ENCODE assay signal across 15 cellular contexts in the genomic region with DNA sequence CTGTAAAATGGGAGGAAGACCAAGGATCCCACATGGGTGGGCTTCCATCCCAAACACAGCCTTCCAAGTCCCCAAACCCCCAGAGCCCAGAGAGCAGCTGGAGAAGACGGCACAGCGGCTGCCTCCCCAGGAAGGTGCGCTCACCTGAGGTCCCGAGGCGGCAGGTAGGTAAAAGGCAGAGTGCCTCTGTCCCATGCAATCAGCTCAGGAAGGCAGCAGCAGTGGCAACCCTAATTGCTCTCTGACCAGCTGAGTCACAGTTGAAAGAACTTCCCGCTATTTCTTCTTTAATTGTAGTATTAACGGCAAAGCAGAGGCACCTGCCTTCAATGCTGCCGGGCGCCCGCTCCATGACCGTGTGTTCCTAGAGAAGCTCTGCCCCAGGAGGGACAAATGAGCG.
DNase-seq lines count a peak whose midpoint lies in the region; TF ChIP-seq lines count a peak whose summit lies in the region.
"Had no signal": no experiment of that assay in that cellular context is flagged by ENCODE, and none has a peak within 500 bp of the region (broad histone marks: within the 10 kb centered on the region; RNA-seq: fewer than 3 reads in every experiment).

No MANE protein-coding gene starts in this region.

- H3K27me3 Mint-ChIP-seq in chondrocyte (ENCODE audit: low read depth): no peaks in the 10 kb centered on the region
- H3K27me3 Mint-ChIP-seq in CD14-positive monocyte (ENCODE audit: low read depth in 3 of 3): peaks cover 2 to 8% (median 4%) of the 10 kb centered on the region in 3 donors
- H3K27me3 Mint-ChIP-seq: B cell had no signal

- TF ChIP-seq CTCF in chondrocyte (IDR thresholded peaks at IDR 0.05): no peak
- no peak for TF ChIP-seq CTCF in OCI-LY7 (conservative IDR thresholded peaks at IDR 0.05; ENCODE audit: low read length)
- no peak for TF ChIP-seq CTCF in CD14-positive monocyte (IDR thresholded peaks at IDR 0.05)

- H3K9me3 Mint-ChIP-seq in chondrocyte (ENCODE audit: low read depth): peaks cover 2% of the 10 kb centered on the region
- peaks cover 0 to 4% (median 0%) of the 10 kb centered on the region in 7 donors for H3K9me3 Mint-ChIP-seq in CD14-positive monocyte
- H3K9me3 Mint-ChIP-seq: CD8-positive, alpha-beta memory T cell; H9 had no signal

- no peaks in the 10 kb centered on the region for H3K36me3 ChIP-seq in OCI-LY7 (ENCODE audit: insufficient read depth, low read length)
- H3K36me3 ChIP-seq: BLaER1 treated with 17β-estradiol and CSF1 and Interleukin-3, amounts not matched to agents 10 nM and 100 nM had no signal

- H3K4me1 Mint-ChIP-seq in chondrocyte (ENCODE audit: low read depth) (peaks cover 7% of the 10 kb centered on the region), CD14-positive monocyte (no peaks in the 10 kb centered on the region)
- H3K4me1 Mint-ChIP-seq: B cell; CD4-positive, CD25-positive, alpha-beta regulatory T cell; CD8-positive, alpha-beta memory T cell; IgD-negative memory B cell had no signal

- intact Hi-C loops in posterior vena cava (cut with DNase I) (no loop called here), OCI-LY7 (cut with micrococcal nuclease; ENCODE audit: unreplicated experiment) (no loop called here), CD14-positive monocyte (cut with micrococcal nuclease) (no loop called here)

- no peak overlapping the region for H3K27ac ChIP-seq in OCI-LY7 (ENCODE audit: low read depth, low read length, poor library complexity, severe bottlenecking)
- H3K27ac ChIP-seq: BLaER1 treated with 17β-estradiol and CSF1 and Interleukin-3, amounts not matched to agents 10 nM and 100 nM had no signal

- DNase-seq in D341Med (ENCODE audit: low spot score): peak; percentile 18
- peak; percentile 67 for DNase-seq in chondrocyte (ENCODE audit: low spot score)
- DNase-seq in islet precursor cell: peak; percentile 59
- peak; percentile 45 for DNase-seq in posterior vena cava (ENCODE audit: low spot score)
- no peak for DNase-seq in OCI-LY7 (ENCODE audit: low spot score)
- DNase-seq in CD14-positive monocyte (ENCODE audit: low spot score): no peak
- DNase-seq in medulla oblongata (ENCODE audit: extremely low spot score): no peak
- DNase-seq: CD4-positive, CD25-positive, alpha-beta regulatory T cell; CD8-positive, alpha-beta memory T cell; COR-L47; GOT3; H9 had no signal

- no peak overlapping the region for H2AFZ ChIP-seq in OCI-LY7 (ENCODE audit: low read length)

- no peaks in the 10 kb centered on the region for H3K79me2 ChIP-seq in OCI-LY7 (ENCODE audit: insufficient read depth, low read depth, low read length)

- no peak overlapping the region for H3K27ac Mint-ChIP-seq in chondrocyte (ENCODE audit: unreplicated experiment)
- H3K27ac Mint-ChIP-seq in CD14-positive monocyte: no peak overlapping the region
- H3K27ac Mint-ChIP-seq: B cell; CD8-positive, alpha-beta memory T cell had no signal

- BruUV-seq in OCI-LY7 (replicated peaks; lab: Mats Ljungman, UMichigan): no TSS peak

- no peak overlapping the region for H3K4me3 Mint-ChIP-seq in chondrocyte (ENCODE audit: unreplicated experiment)
- H3K4me3 Mint-ChIP-seq in CD14-positive monocyte: no peak overlapping the region
- H3K4me3 Mint-ChIP-seq: B cell; CD4-positive, CD25-positive, alpha-beta regulatory T cell; CD8-positive, alpha-beta memory T cell; H9; IgD-negative memory B cell had no signal

- CTCF ChIA-PET in OCI-LY7 (lab: Charles Lee; ENCODE audit: unreplicated experiment): no interaction called here

- no peak overlapping the region for H3K4me3 ChIP-seq in OCI-LY7 (ENCODE audit: low read depth, low read length, poor library complexity, severe bottlenecking)
- H3K4me3 ChIP-seq: BLaER1 treated with 17β-estradiol and CSF1 and Interleukin-3, amounts not matched to agents 10 nM and 100 nM had no signal

- H3K9me3 ChIP-seq in OCI-LY7 (ENCODE audit: low read length): no peaks in the 10 kb centered on the region
- H3K9me3 ChIP-seq: BLaER1 treated with 17β-estradiol and CSF1 and Interleukin-3, amounts not matched to agents 10 nM and 100 nM had no signal

- no peak overlapping the region for H3K4me2 ChIP-seq in OCI-LY7 (ENCODE audit: low read length)

- H3K36me3 Mint-ChIP-seq in chondrocyte (ENCODE audit: low read depth) (no peaks in the 10 kb centered on the region), CD14-positive monocyte (no peaks in the 10 kb centered on the region)
- H3K36me3 Mint-ChIP-seq: CD4-positive, CD25-positive, alpha-beta regulatory T cell; CD8-positive, alpha-beta memory T cell; IgD-negative memory B cell had no signal

- H3K4me1 ChIP-seq in OCI-LY7 (ENCODE audit: insufficient read depth, low read length, poor library complexity, severe bottlenecking): no peaks in the 10 kb centered on the region

- H3K9me2 ChIP-seq in OCI-LY7 (ENCODE audit: insufficient read depth, low read length): no peaks in the 10 kb centered on the region

- POLR2A ChIA-PET in OCI-LY7 (lab: Charles Lee): no interaction called here

- no peaks in the 10 kb centered on the region for H4K20me1 ChIP-seq in OCI-LY7 (ENCODE audit: insufficient read depth, low read length)
- H4K20me1 ChIP-seq: BLaER1 treated with 17β-estradiol and CSF1 and Interleukin-3, amounts not matched to agents 10 nM and 100 nM had no signal

Comparison
In these comparisons a context has a peak if more than half of its experiments do, and no peak if none do; other contexts are left out.
1. DNase-seq: peak in D341Med (single experiment), chondrocyte (single experiment), islet precursor cell (single experiment) and posterior vena cava (single experiment); none in OCI-LY7 (single experiment), CD14-positive monocyte (single experiment) and medulla oblongata (single experiment).